In the genomic region with DNA sequence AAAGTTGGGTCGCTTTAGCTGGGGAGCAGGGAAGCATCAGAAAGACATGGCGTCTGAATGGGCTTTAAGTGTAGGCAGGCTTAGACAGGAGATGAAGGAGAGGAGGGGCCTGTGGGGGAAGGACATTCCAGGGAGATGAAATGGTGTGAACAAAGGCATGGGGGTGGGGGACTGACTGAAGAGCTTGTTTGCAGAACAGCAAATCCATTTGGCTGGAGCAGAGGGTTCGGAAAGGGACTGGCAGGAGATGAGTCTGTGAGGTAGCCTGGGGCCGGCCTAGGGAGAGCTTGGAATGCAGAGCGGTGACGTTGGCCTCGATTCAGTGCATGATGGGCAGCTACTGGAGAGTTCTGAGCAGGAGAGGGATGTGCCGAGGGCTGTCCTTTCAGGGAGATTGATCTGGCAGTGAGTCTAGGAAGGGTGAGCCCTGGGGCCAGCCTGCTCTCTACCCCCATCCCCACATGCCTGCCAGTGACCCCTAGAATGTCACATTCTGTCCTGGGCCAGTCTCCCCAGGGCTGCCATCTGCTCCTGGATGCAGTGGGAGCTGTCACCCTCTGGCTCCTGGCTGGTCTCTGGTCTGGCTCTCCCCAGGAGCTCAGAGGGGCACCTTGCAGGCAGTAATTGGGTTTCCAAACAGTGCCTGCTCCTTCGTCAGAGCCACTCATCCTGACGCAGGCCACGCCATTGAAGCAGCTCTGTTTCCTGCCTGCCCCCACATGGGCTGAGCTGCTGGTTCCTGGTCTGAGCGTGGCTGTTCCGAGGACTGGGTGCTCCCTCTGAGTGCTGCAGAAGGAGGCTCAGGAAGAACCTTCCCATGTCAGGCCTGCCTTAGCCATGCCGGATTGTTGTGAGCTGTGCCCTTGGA, we compare ENCODE assay signal across 8 cellular contexts. TPM values are rescaled to one million over a fixed set of nuclear protein-coding genes. Genes with fewer than 3 reads are reported as not detected.
DNase-seq lines count a peak whose midpoint lies in the region; ATAC-seq and TF ChIP-seq lines count a peak whose summit lies in the region.

No MANE protein-coding gene starts in this region.

- DNase-seq in G401 (ENCODE audit: low spot score) (peak; percentile 98), T1000 (lab: John Stamatoyannopoulos, UW) (peak; percentile 92), foreskin melanocyte (peak; percentile 95), omental fat pad (ENCODE audit: low spot score) (peak; percentile 30), DMS53 (lab: John Stamatoyannopoulos, UW) (no peak), HuH-7 (ENCODE audit: low spot score) (no peak)
- DNase-seq in activated T-cell treated with anti-CD3 and anti-CD28 coated beads, Interleukin-2, amount 50 U/mL, for 48 hours = no peak

- in situ Hi-C loops in G401 (cut with HindIII; ENCODE audit: low sequenced_read_pairs) = no loop called here

- ATAC-seq in omental fat pad (ENCODE audit: low FRiP score) = peak; percentile 28
- ATAC-seq in HG02588 (IDR thresholded peaks at IDR 0.05; ENCODE audit: unreplicated experiment) = no peak

- no peak for TF ChIP-seq CTCF in omental fat pad (IDR thresholded peaks at IDR 0.05)

RNA-seq across cellular contexts. Expression of gene TMEM222, which starts 22.3 kb away (rescaled TPM):
- 38.2 and 49.1 TPM in 2 replicates for total RNA-seq in G401 (2014; rRNA removed; shearing (Covaris generic))
- total RNA-seq in omental fat pad = 10 to 100 TPM; 17.3 to 27.1 (median 23.7) TPM

RNA-seq across cellular contexts. Expression of gene SYTL1, which starts 42.2 kb away (rescaled TPM):
- 38.2 and 44.0 TPM in 2 replicates for total RNA-seq in G401 (2014; rRNA removed; shearing (Covaris generic))
- total RNA-seq in omental fat pad = 1 to 10 TPM; 1.2 to 4.3 (median 1.9) TPM

Comparison
In these comparisons a context has a peak if more than half of its experiments do, and no peak if none do; other contexts are left out.
1. DNase-seq: peak in G401 (single experiment), T1000 (single experiment), foreskin melanocyte (single experiment) and omental fat pad (single experiment); none in activated T-cell treated with anti-CD3 and anti-CD28 coated beads, Interleukin-2, amount 50 U/mL, for 48 hours (0 of 2), DMS53 (single experiment) and HuH-7 (single experiment).